Comparison of ENCODE assay signal across 10 cellular contexts in genomic region chr5:56595561-56595960, GRCh38.
"Had no signal": no experiment of that assay in that cellular context is flagged by ENCODE, and none has a peak within 500 bp of the region (broad histone marks: within the 10 kb centered on the region; RNA-seq: fewer than 3 reads in every experiment).

No MANE protein-coding gene starts in this region.

- H3K4me3 ChIP-seq: breast epithelium, gastrocnemius medialis, smooth muscle cell had no signal

- H3K27me3 ChIP-seq: breast epithelium, gastrocnemius medialis had no signal

- H3K9ac ChIP-seq: parathyroid adenoma had no signal

- H3K4me2 ChIP-seq: smooth muscle cell had no signal

- ATAC-seq: gastrocnemius medialis, SK-N-SH treated with all-trans-retinoic acid at 6 μM for 48 hours had no signal

- H3K4me1 ChIP-seq: breast epithelium, gastrocnemius medialis, parathyroid adenoma had no signal

- H3K36me3 ChIP-seq: breast epithelium, gastrocnemius medialis had no signal

- H2AFZ ChIP-seq: parathyroid adenoma had no signal

- H3K79me2 ChIP-seq: parathyroid adenoma had no signal

- H3K27ac ChIP-seq: breast epithelium, gastrocnemius medialis, parathyroid adenoma had no signal

- DNase-seq: activated effector memory CD4-positive, alpha-beta T cell treated with Interleukin-2 at 50 U/mL for 16 hours; activated T-cell treated with anti-CD3 and anti-CD28 coated beads, Interleukin-2, amount 50 U/mL, for 1 hour; amniotic stem cell; gastrocnemius medialis; kidney; stimulated activated naive CD4-positive, alpha-beta T cell treated with Interleukin-2 at 50 U/mL for 16 hours had no signal

- H3K9me3 ChIP-seq: breast epithelium, gastrocnemius medialis had no signal
